Comparison of ENCODE assay signal across 24 cellular contexts in the genomic region with DNA sequence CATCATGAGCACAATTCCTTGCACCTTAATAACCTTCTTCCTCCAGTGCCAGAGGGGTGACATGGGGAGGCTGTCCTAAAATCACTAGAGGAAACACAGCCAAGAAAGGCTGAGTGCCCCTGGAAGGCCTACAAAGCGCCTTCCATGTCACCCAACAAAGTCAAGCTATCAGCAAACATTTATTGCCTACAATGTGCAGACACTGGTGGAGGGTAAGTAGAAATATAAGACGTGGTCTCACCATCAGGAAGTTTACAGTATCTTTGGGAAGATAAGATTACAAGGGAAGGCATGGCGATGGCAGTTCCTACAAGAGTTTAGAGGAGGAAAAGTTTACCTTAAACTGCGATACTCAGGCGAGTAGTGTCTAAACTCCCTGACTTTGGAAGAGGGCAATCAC.
"Had no signal": no experiment of that assay in that cellular context is flagged by ENCODE, and none has a peak within 500 bp of the region (broad histone marks: within the 10 kb centered on the region; RNA-seq: fewer than 3 reads in every experiment).

No MANE protein-coding gene starts in this region.

- H3K4me3 ChIP-seq: ascending aorta, MG63, SJSA1 had no signal

- H3K36me3 ChIP-seq: ascending aorta, MG63, SJSA1 had no signal

- H3K9me3 Mint-ChIP-seq: activated B cell treated with CpG ODN at 0.5 μM for 24 hours; activated CD4-positive, alpha-beta memory T cell treated with anti-CD3 and anti-CD28 coated beads, Interleukin-2, amount 10 ng/mL, durations not matched to agents 7 days and 5 days; activated CD4-positive, alpha-beta T cell treated with anti-CD3 and anti-CD28 coated beads, Interleukin-2, amount 10 ng/mL, durations not matched to agents 7 days and 5 days; activated naive CD4-positive, alpha-beta T cell treated with anti-CD3 and anti-CD28 coated beads for 36 hours; activated naive CD8-positive, alpha-beta T cell treated with anti-CD3 and anti-CD28 coated beads, Interleukin-2, amount 50 U/mL, for 24 hours; activated T-helper 17 cell treated with anti-CD3 and anti-CD28 coated beads, Interleukin-2, amount 50 U/mL, for 72 hours; brain; T-helper 2 cell treated with Interferon-gamma antibody and Interleukin-4, amounts not matched to agents 5 μg/mL and 100 μg/mL, for 36 hours had no signal

- H3K27me3 ChIP-seq: ascending aorta, MG63, SJSA1 had no signal

- H3K27ac Mint-ChIP-seq: activated B cell treated with CpG ODN at 0.5 μM for 24 hours; activated CD4-positive, alpha-beta memory T cell treated with anti-CD3 and anti-CD28 coated beads, Interleukin-2, amount 10 ng/mL, durations not matched to agents 7 days and 5 days; activated CD4-positive, alpha-beta T cell treated with anti-CD3 and anti-CD28 coated beads, Interleukin-2, amount 10 ng/mL, durations not matched to agents 7 days and 5 days; activated naive CD4-positive, alpha-beta T cell treated with anti-CD3 and anti-CD28 coated beads for 36 hours; activated naive CD8-positive, alpha-beta T cell treated with anti-CD3 and anti-CD28 coated beads, Interleukin-2, amount 50 U/mL, for 24 hours; activated T-helper 17 cell treated with anti-CD3 and anti-CD28 coated beads, Interleukin-2, amount 50 U/mL, for 72 hours; T-helper 2 cell treated with Interferon-gamma antibody and Interleukin-4, amounts not matched to agents 5 μg/mL and 100 μg/mL, for 36 hours had no signal

- H3K9me3 ChIP-seq: ascending aorta, MG63, SJSA1 had no signal

- DNase-seq: activated B cell treated with CpG ODN at 0.5 μM for 24 hours; activated CD4-positive, alpha-beta memory T cell treated with anti-CD3 and anti-CD28 coated beads, Interleukin-2, amount 10 ng/mL, durations not matched to agents 7 days and 5 days; activated CD4-positive, alpha-beta T cell treated with anti-CD3 and anti-CD28 coated beads, Interleukin-2, amount 10 ng/mL, durations not matched to agents 7 days and 5 days; activated gamma-delta T cell; activated naive CD4-positive, alpha-beta T cell treated with anti-CD3 and anti-CD28 coated beads for 36 hours; activated naive CD8-positive, alpha-beta T cell treated with anti-CD3 and anti-CD28 coated beads, Interleukin-2, amount 50 U/mL, for 24 hours; activated T-cell treated with anti-CD3 and anti-CD28 coated beads for 4 hours; activated T-cell treated with anti-CD3 and anti-CD28 coated beads, Interleukin-2, amount 50 U/mL, for 48 hours; amniotic stem cell; MG63; NCI-H1105; NCI-H1436; NCI-H187; NCI-H2081; NCI-H446; NCI-H524; PC-3; SHP77; SW 1271 had no signal

- H3K27ac ChIP-seq: ascending aorta, SJSA1 had no signal

- H3K4me3 Mint-ChIP-seq: activated B cell treated with CpG ODN at 0.5 μM for 24 hours; activated CD4-positive, alpha-beta memory T cell treated with anti-CD3 and anti-CD28 coated beads, Interleukin-2, amount 10 ng/mL, durations not matched to agents 7 days and 5 days; activated CD4-positive, alpha-beta T cell treated with anti-CD3 and anti-CD28 coated beads, Interleukin-2, amount 10 ng/mL, durations not matched to agents 7 days and 5 days; activated naive CD4-positive, alpha-beta T cell treated with anti-CD3 and anti-CD28 coated beads for 36 hours; activated naive CD8-positive, alpha-beta T cell treated with anti-CD3 and anti-CD28 coated beads, Interleukin-2, amount 50 U/mL, for 24 hours; activated T-helper 17 cell treated with anti-CD3 and anti-CD28 coated beads, Interleukin-2, amount 50 U/mL, for 72 hours; brain; T-helper 2 cell treated with Interferon-gamma antibody and Interleukin-4, amounts not matched to agents 5 μg/mL and 100 μg/mL, for 36 hours had no signal

- H3K27me3 Mint-ChIP-seq: activated B cell treated with CpG ODN at 0.5 μM for 24 hours; activated CD4-positive, alpha-beta memory T cell treated with anti-CD3 and anti-CD28 coated beads, Interleukin-2, amount 10 ng/mL, durations not matched to agents 7 days and 5 days; activated CD4-positive, alpha-beta T cell treated with anti-CD3 and anti-CD28 coated beads, Interleukin-2, amount 10 ng/mL, durations not matched to agents 7 days and 5 days; activated naive CD8-positive, alpha-beta T cell treated with anti-CD3 and anti-CD28 coated beads, Interleukin-2, amount 50 U/mL, for 24 hours; activated T-helper 17 cell treated with anti-CD3 and anti-CD28 coated beads, Interleukin-2, amount 50 U/mL, for 72 hours had no signal
